In the genomic region with DNA sequence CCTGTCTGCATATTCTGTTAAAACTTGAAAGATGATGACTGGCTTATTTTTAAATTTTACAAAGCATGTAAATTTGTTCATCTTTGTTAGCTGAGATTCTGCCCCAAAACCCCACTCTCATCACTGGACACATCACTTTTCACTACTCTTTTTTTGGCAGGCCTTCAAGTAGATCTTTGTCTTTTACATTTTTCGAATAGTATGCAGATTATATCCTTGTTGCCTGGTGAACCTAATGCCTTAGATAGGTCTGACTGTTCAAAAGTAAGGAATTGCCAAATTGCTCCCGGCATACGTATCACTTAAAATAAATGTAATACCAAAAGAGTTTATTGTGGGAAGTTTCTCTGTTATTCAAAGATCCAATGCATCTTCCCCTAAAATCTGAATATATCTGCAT, we compare ENCODE assay signal across 20 cellular contexts.
"Had no signal": no experiment of that assay in that cellular context is flagged by ENCODE, and none has a peak within 500 bp of the region (broad histone marks: within the 10 kb centered on the region; RNA-seq: fewer than 3 reads in every experiment).

No MANE protein-coding gene starts in this region.

- H3K27ac ChIP-seq: adrenal gland, cardiac muscle cell, lower lobe of right lung, testis, WERI-Rb-1 had no signal

- H3K9me3 ChIP-seq: adrenal gland, lower lobe of right lung, testis had no signal

- H3K36me3 ChIP-seq: adrenal gland, cardiac muscle cell, lower lobe of right lung, WERI-Rb-1 had no signal

- FAIRE-seq: frontal cortex, small intestine had no signal

- H3K27ac Mint-ChIP-seq: activated CD4-positive, alpha-beta memory T cell treated with anti-CD3 and anti-CD28 coated beads for 36 hours; activated naive CD4-positive, alpha-beta T cell treated with anti-CD3 and anti-CD28 coated beads, Interleukin-2, amount 50 U/mL, for 72 hours; activated T-helper 1 cell treated with anti-CD3 and anti-CD28 coated beads, Interleukin-12 subunit alpha, Interleukin-12 subunit beta, Interleukin-2, Interleukin-4 antibody, amounts not matched to agents 30 ng/mL and 10 ng/mL and 1 ng/mL, durations not matched to agents 14 hours and 24 hours and 36 hours; immature natural killer cell; nephron progenitor cell; stimulated activated effector memory CD8-positive, alpha-beta T cell treated with anti-CD3 and anti-CD28 coated beads, Interleukin-12 subunit alpha, Interleukin-12 subunit beta, amount 100 ng/mL, for 72 hours; type B pancreatic cell had no signal

- ATAC-seq: activated naive CD4-positive, alpha-beta T cell treated with anti-CD3 and anti-CD28 coated beads, Interleukin-2, amount 50 U/mL, for 72 hours; lower lobe of right lung; stimulated activated effector memory CD8-positive, alpha-beta T cell treated with anti-CD3 and anti-CD28 coated beads, Interleukin-12 subunit alpha, Interleukin-12 subunit beta, amount 100 ng/mL, for 72 hours had no signal

- H3K4me3 ChIP-seq: adrenal gland, cardiac muscle cell, lower lobe of right lung, testis had no signal

- H3K4me1 ChIP-seq: testis had no signal

- H3K4me1 Mint-ChIP-seq: nephron progenitor cell; stimulated activated effector memory CD8-positive, alpha-beta T cell treated with anti-CD3 and anti-CD28 coated beads, Interleukin-12 subunit alpha, Interleukin-12 subunit beta, amount 100 ng/mL, for 72 hours had no signal

- H3K4me3 Mint-ChIP-seq: activated CD4-positive, alpha-beta memory T cell treated with anti-CD3 and anti-CD28 coated beads for 36 hours; activated T-helper 1 cell treated with anti-CD3 and anti-CD28 coated beads, Interleukin-12 subunit alpha, Interleukin-12 subunit beta, Interleukin-2, Interleukin-4 antibody, amounts not matched to agents 30 ng/mL and 10 ng/mL and 1 ng/mL, durations not matched to agents 14 hours and 24 hours and 36 hours; immature natural killer cell; nephron progenitor cell; stimulated activated effector memory CD8-positive, alpha-beta T cell treated with anti-CD3 and anti-CD28 coated beads, Interleukin-12 subunit alpha, Interleukin-12 subunit beta, amount 100 ng/mL, for 72 hours; type B pancreatic cell had no signal

- H3K36me3 Mint-ChIP-seq: activated CD4-positive, alpha-beta memory T cell treated with anti-CD3 and anti-CD28 coated beads for 36 hours; activated naive CD4-positive, alpha-beta T cell treated with anti-CD3 and anti-CD28 coated beads, Interleukin-2, amount 50 U/mL, for 72 hours; immature natural killer cell; stimulated activated effector memory CD8-positive, alpha-beta T cell treated with anti-CD3 and anti-CD28 coated beads, Interleukin-12 subunit alpha, Interleukin-12 subunit beta, amount 100 ng/mL, for 72 hours; type B pancreatic cell had no signal

- H3K27me3 ChIP-seq: adrenal gland, cardiac muscle cell, testis had no signal

- DNase-seq: activated CD4-positive, alpha-beta memory T cell treated with anti-CD3 and anti-CD28 coated beads for 36 hours; activated gamma-delta T cell treated with Interleukin-2 at 50 U/mL for 16 hours; activated T-cell treated with anti-CD3 and anti-CD28 coated beads for 4 hours; adrenal gland; immature natural killer cell; lower lobe of right lung; nephron progenitor cell; occipital lobe; small intestine; stimulated activated CD4-positive, alpha-beta T cell treated with anti-CD3 and anti-CD28 coated beads, Interleukin-4, amount 100 ng/mL, for 1 hour; SW 1271; T-helper 2 cell; testis; WERI-Rb-1 had no signal

- H3K9me3 Mint-ChIP-seq: activated CD4-positive, alpha-beta memory T cell treated with anti-CD3 and anti-CD28 coated beads for 36 hours; activated naive CD4-positive, alpha-beta T cell treated with anti-CD3 and anti-CD28 coated beads, Interleukin-2, amount 50 U/mL, for 72 hours; activated T-helper 1 cell treated with anti-CD3 and anti-CD28 coated beads, Interleukin-12 subunit alpha, Interleukin-12 subunit beta, Interleukin-2, Interleukin-4 antibody, amounts not matched to agents 30 ng/mL and 10 ng/mL and 1 ng/mL, durations not matched to agents 14 hours and 24 hours and 36 hours; nephron progenitor cell; type B pancreatic cell had no signal

- H3K27me3 Mint-ChIP-seq: activated CD4-positive, alpha-beta memory T cell treated with anti-CD3 and anti-CD28 coated beads for 36 hours; type B pancreatic cell had no signal
